ENCODE assay signal across 1 cellular context in genomic region chr14:90303382-90303943, GRCh38.
TF ChIP-seq lines count a peak whose summit lies in the region.

No MANE protein-coding gene starts in this region.

TF ChIP-seq in HepG2, 621 proteins besides CTCF, POLR2A, EP300 and RAD21:
- TF ChIP-seq ZFP91 (CRISPR knock-in tag; IDR thresholded peaks at IDR 0.05; ENCODE audit: borderline replicate concordance): no peak
- peak; percentile 58 for TF ChIP-seq HNF4A (CRISPR knock-in tag; IDR thresholded peaks at IDR 0.05)
- no peak for TF ChIP-seq PCBP2 (optimal IDR thresholded peaks at IDR 0.05; ENCODE audit: low read depth, low read length, poor library complexity, severe bottlenecking)
- TF ChIP-seq SRSF1 (optimal IDR thresholded peaks at IDR 0.05; ENCODE audit: low read depth, low read length): no peak
- TF ChIP-seq MIER3 (CRISPR knock-in tag; IDR thresholded peaks at IDR 0.05; ENCODE audit: borderline replicate concordance): no peak
- TF ChIP-seq SMC3 (IDR thresholded peaks at IDR 0.05; ENCODE audit: low read length): no peak
- 0 out of 2 replicates have a peak, but pooled peaks have one; percentile 13 for TF ChIP-seq PAXIP1 (CRISPR knock-in tag; conservative IDR thresholded peaks at IDR 0.05)
- no peak for TF ChIP-seq KLF6 (CRISPR knock-in tag; IDR thresholded peaks at IDR 0.05)
- TF ChIP-seq ZNF367 (CRISPR knock-in tag; IDR thresholded peaks at IDR 0.05; ENCODE audit: borderline replicate concordance): no peak
